Comparison of ENCODE assay signal across 22 cellular contexts in genomic region chr2:238600506-238601432, GRCh38.
DNase-seq lines count a peak whose midpoint lies in the region; ATAC-seq, FAIRE-seq and TF ChIP-seq lines count a peak whose summit lies in the region.
"Had no signal": no experiment of that assay in that cellular context is flagged by ENCODE, and none has a peak within 500 bp of the region (broad histone marks: within the 10 kb centered on the region; RNA-seq: fewer than 3 reads in every experiment).

No MANE protein-coding gene starts in this region.

- 88% methylated on average over 26 of the region's 29 CpGs; no CpG with 5 or more reads in 1 of the 2 experiments for WGBS in H1 (ENCODE audit: extremely low coverage in 1 of 2, insufficient coverage in 1 of 2, insufficient read length in 1 of 2, insufficient replicate concordance in 2 of 2, low coverage in 1 of 2, low lambda C conversion rate in 2 of 2, missing lambda C conversion rate in 1 of 2), 2 experiments

- no peaks in the 10 kb centered on the region for H3K23me2 ChIP-seq in H1 (ENCODE audit: low read depth, low read length)

- H3K36me3 ChIP-seq in ACC112 (ENCODE audit: insufficient read depth, low read length) (no peaks in the 10 kb centered on the region), H1 (ENCODE audit: control insufficient read depth in 2 of 4, insufficient read depth in 4 of 4, low read length in 3 of 4) (no peaks in the 10 kb centered on the region), muscle layer of colon (ENCODE audit: insufficient read depth, low read length) (no peaks in the 10 kb centered on the region), skeletal muscle satellite cell (ENCODE audit: insufficient read depth, low read length) (no peaks in the 10 kb centered on the region), BE2C (no peaks in the 10 kb centered on the region), left lung (no peaks in the 10 kb centered on the region)
- H3K36me3 ChIP-seq: BLaER1 treated with 17β-estradiol and CSF1 and Interleukin-3, amounts not matched to agents 10 nM and 100 nM; spleen had no signal

- H3K4me1 ChIP-seq in ACC112 (ENCODE audit: control insufficient read depth, insufficient read depth, low read length, unreplicated experiment), result peaks cover 44% of the 10 kb centered on the region
- H3K4me1 ChIP-seq in H1 (replicated peaks in 1 of 4; ENCODE audit: control insufficient read depth in 3 of 4, insufficient read depth in 4 of 4, low read length in 3 of 4), result no peaks in the 10 kb centered on the region
- peaks cover 59% of the 10 kb centered on the region for H3K4me1 ChIP-seq in muscle layer of colon (ENCODE audit: insufficient read depth, low read length)
- peaks cover 37% of the 10 kb centered on the region for H3K4me1 ChIP-seq in skeletal muscle satellite cell (ENCODE audit: control insufficient read depth, insufficient read depth, low read length)
- no peaks in the 10 kb centered on the region for H3K4me1 ChIP-seq in BE2C
- peaks cover 27 to 39% of the 10 kb centered on the region in 2 donors for H3K4me1 ChIP-seq in left lung

- H3K9me3 ChIP-seq in H1 (ENCODE audit: insufficient read depth in 2 of 2, low read depth in 1 of 2, low read length in 1 of 2) (no peaks in the 10 kb centered on the region), muscle layer of colon (ENCODE audit: low read length) (no peaks in the 10 kb centered on the region), skeletal muscle satellite cell (replicated peaks; ENCODE audit: low read length) (no peaks in the 10 kb centered on the region), BE2C (no peaks in the 10 kb centered on the region), left lung (peaks cover 0 to 6% of the 10 kb centered on the region in 2 donors)

- no peaks in the 10 kb centered on the region for H4K20me1 ChIP-seq in H1 (replicated peaks in 1 of 2; ENCODE audit: control insufficient read depth in 1 of 2, insufficient read depth in 2 of 2, low read length in 2 of 2)
- H4K20me1 ChIP-seq: BLaER1 treated with 17β-estradiol and CSF1 and Interleukin-3, amounts not matched to agents 10 nM and 100 nM had no signal

- H2BK120ac ChIP-seq in H1 (replicated peaks; ENCODE audit: low read depth, low read length), result no peak overlapping the region

- no peak overlapping the region for H2BK20ac ChIP-seq in H1 (ENCODE audit: low read length)

- no peak for FAIRE-seq in H1 (lab: Jason Lieb, UNC)
- FAIRE-seq: A204.1, D721Med, H54, kidney had no signal

- H3K14ac ChIP-seq in H1 (ENCODE audit: insufficient read length), result no peak overlapping the region

- H2BK12ac ChIP-seq in H1 (ENCODE audit: low read depth, low read length), result no peak overlapping the region

- H2AK5ac ChIP-seq in H1 (ENCODE audit: low read depth, low read length), result no peak overlapping the region

- H4K8ac ChIP-seq in H1 (ENCODE audit: extremely low read depth, insufficient read depth, low read length), result peak overlapping the region; percentile 71; the same call in 1 of the 2 replicates

- TF ChIP-seq CTCF in H1 (IDR thresholded peaks at IDR 0.05; ENCODE audit: control extremely low read depth in 1 of 3, insufficient read depth in 1 of 3, low read depth in 1 of 3, low read length in 3 of 3) (no peak), BE2C (IDR thresholded peaks at IDR 0.05; ENCODE audit: low read depth, low read length) (no peak), left lung (IDR thresholded peaks at IDR 0.05) (no peak)

- H3K23ac ChIP-seq in H1 (ENCODE audit: insufficient read length), result no peak overlapping the region

- H2BK5ac ChIP-seq in H1 (ENCODE audit: low read depth, low read length), result no peak overlapping the region

- H3K27me3 ChIP-seq in ACC112 (ENCODE audit: insufficient read depth, low read length) (no peaks in the 10 kb centered on the region), H1 (replicated peaks in 1 of 4; ENCODE audit: control insufficient read depth in 3 of 4, extremely low read depth in 1 of 4, insufficient read depth in 3 of 4, low read length in 3 of 4) (no peaks in the 10 kb centered on the region), muscle layer of colon (ENCODE audit: control insufficient read depth in 1 of 2, insufficient read depth in 2 of 2, low read length in 2 of 2) (no peaks in the 10 kb centered on the region), skeletal muscle satellite cell (ENCODE audit: control insufficient read depth, insufficient read depth, low read length) (peaks cover 12% of the 10 kb centered on the region), BE2C (peaks cover 8% of the 10 kb centered on the region; the same call in 1 of the 2 replicates), left lung (no peaks in the 10 kb centered on the region)
- H3K27me3 ChIP-seq: BLaER1 treated with 17β-estradiol and CSF1 and Interleukin-3, amounts not matched to agents 10 nM and 100 nM had no signal

- H3K4me3 ChIP-seq in ACC112 (ENCODE audit: low read depth, low read length), result peak overlapping the region; percentile 17; the same call in 1 of the 2 replicates
- no peak overlapping the region for H3K4me3 ChIP-seq in H1 (ENCODE audit: extremely low read depth in 1 of 4, insufficient read depth in 2 of 4, low read depth in 3 of 4, low read length in 4 of 4)
- H3K4me3 ChIP-seq in muscle layer of colon (ENCODE audit: low read depth in 1 of 2, low read length in 2 of 2), result peak overlapping the region in 1 of 2 donors; percentile 21
- no peak overlapping the region for H3K4me3 ChIP-seq in skeletal muscle satellite cell (ENCODE audit: low read length)
- H3K4me3 ChIP-seq in BE2C (ENCODE audit: low read depth, low read length), result no peak overlapping the region
- H3K4me3 ChIP-seq in left lung, result no peak overlapping the region
- H3K4me3 ChIP-seq: BLaER1 treated with 17β-estradiol and CSF1 and Interleukin-3, amounts not matched to agents 10 nM and 100 nM; spleen had no signal

- intact Hi-C loops in left lung (cut with DNase I), result no loop called here

- H3K4me2 ChIP-seq in H1 (ENCODE audit: insufficient read depth in 1 of 2, low read depth in 2 of 2, low read length in 2 of 2) (no peak overlapping the region), skeletal muscle satellite cell (ENCODE audit: low read length) (peak overlapping the region; percentile 25)
- H3K4me2 ChIP-seq: BLaER1 treated with 17β-estradiol and CSF1 and Interleukin-3, amounts not matched to agents 10 nM and 100 nM had no signal

- no peak overlapping the region for H3K18ac ChIP-seq in H1 (ENCODE audit: extremely low read depth, low read length)

- H3K4ac ChIP-seq in H1 (replicated peaks; ENCODE audit: insufficient read length, low read depth, low read length), result no peak overlapping the region

- no peak for TF ChIP-seq EP300 in H1 (IDR thresholded peaks at IDR 0.05; ENCODE audit: borderline replicate concordance in 1 of 2, low read depth in 2 of 2, low read length in 2 of 2)

- H4K91ac ChIP-seq in H1 (replicated peaks; ENCODE audit: insufficient read length, low read length), result no peak overlapping the region

- POLR2A ChIA-PET in H1 (lab: Charles Lee; ENCODE audit: partially characterized antibody), result no interaction called here

- CTCF ChIA-PET in H1 (lab: Charles Lee; ENCODE audit: partially characterized antibody), result no interaction called here

- H4K5ac ChIP-seq in H1 (ENCODE audit: insufficient read length, low read depth, low read length), result no peak overlapping the region

- no peak overlapping the region for H3K56ac ChIP-seq in H1 (replicated peaks; ENCODE audit: insufficient read length, low read depth, low read length)

- ATAC-seq in left lung (no peak), HG03469 (IDR thresholded peaks at IDR 0.05; ENCODE audit: unreplicated experiment) (no peak)
- ATAC-seq: activated naive CD4-positive, alpha-beta T cell treated with anti-CD3 and anti-CD28 coated beads, Interleukin-2, amount 50 U/mL, for 72 hours had no signal

- TF ChIP-seq POLR2A in H1 (IDR thresholded peaks at IDR 0.05; ENCODE audit: control extremely low read depth in 1 of 2, low read depth in 2 of 2, low read length in 2 of 2), result no peak

- H3K79me2 ChIP-seq in ACC112 (ENCODE audit: control insufficient read depth, insufficient read depth, low read length, unreplicated experiment), result no peaks in the 10 kb centered on the region
- no peaks in the 10 kb centered on the region for H3K79me2 ChIP-seq in H1 (ENCODE audit: control insufficient read depth in 1 of 2, insufficient read depth in 2 of 2, low read length in 2 of 2)

- peak overlapping the region; percentile 65 for H3K27ac ChIP-seq in ACC112 (ENCODE audit: low read depth, low read length)
- H3K27ac ChIP-seq in H1 (ENCODE audit: low read depth, low read length), result no peak overlapping the region
- peak overlapping the region; percentile 35 for H3K27ac ChIP-seq in muscle layer of colon (ENCODE audit: low read depth, low read length)
- peak overlapping the region in 1 of 2 donors; percentile 49 for H3K27ac ChIP-seq in left lung
- H3K27ac ChIP-seq: BLaER1 treated with 17β-estradiol and CSF1 and Interleukin-3, amounts not matched to agents 10 nM and 100 nM; spleen had no signal

- no peak for TF ChIP-seq RAD21 in H1 (IDR thresholded peaks at IDR 0.05 in 1 of 2, conservative IDR thresholded peaks at IDR 0.05 in 1 of 2; ENCODE audit: low read depth in 2 of 2, low read length in 2 of 2)

- H2AFZ ChIP-seq in ACC112 (ENCODE audit: low read length, unreplicated experiment), result no peak overlapping the region
- no peak overlapping the region for H2AFZ ChIP-seq in H1 (ENCODE audit: low read length)

- H3K9ac ChIP-seq in H1 (replicated peaks in 1 of 4; ENCODE audit: extremely low read depth in 1 of 4, low read depth in 3 of 4, low read length in 3 of 4) (no peak overlapping the region), muscle layer of colon (ENCODE audit: low read length) (no peak overlapping the region), skeletal muscle satellite cell (ENCODE audit: low read depth, low read length) (no peak overlapping the region)
- H3K9ac ChIP-seq: BLaER1 treated with 17β-estradiol and CSF1 and Interleukin-3, amounts not matched to agents 10 nM and 100 nM had no signal

- no peaks in the 10 kb centered on the region for H3K79me1 ChIP-seq in H1 (ENCODE audit: low read depth, low read length)

- no peak overlapping the region for H2BK15ac ChIP-seq in H1 (ENCODE audit: low read length)

- no peak for DNase-seq in H1 (ENCODE audit: low read depth in 1 of 2, low spot score in 2 of 2)
- DNase-seq in BE2C, result no peak
- no peak for DNase-seq in left lung
- no peak for DNase-seq in amniotic stem cell (lab: John Stamatoyannopoulos, UW)
- DNase-seq: activated CD4-positive, alpha-beta T cell treated with anti-CD3 and anti-CD28 coated beads for 48 hours; cerebellar nuclear complex; kidney; NCI-H1417 treated with DMSO at 0.1 percent for 48 hours; NCI-H446 treated with DMSO at 0.1 percent for 48 hours; SIG-M5; spleen; stimulated activated CD4-positive, alpha-beta T cell treated with anti-CD3 and anti-CD28 coated beads, Interleukin-4, amount 100 ng/mL, for 1 hour; stimulated activated naive CD4-positive, alpha-beta T cell treated with Interleukin-2 at 50 U/mL for 16 hours had no signal

TF ChIP-seq in H1, 55 proteins besides CTCF, POLR2A, EP300 and RAD21 (continues in another document):
- TF ChIP-seq TAF7 (optimal IDR thresholded peaks at IDR 0.05; ENCODE audit: borderline replicate concordance, low read depth, low read length) (no peak), E2F6 (IDR thresholded peaks at IDR 0.05) (no peak)
